Comparison of ENCODE assay signal across 19 cellular contexts in the genomic region with DNA sequence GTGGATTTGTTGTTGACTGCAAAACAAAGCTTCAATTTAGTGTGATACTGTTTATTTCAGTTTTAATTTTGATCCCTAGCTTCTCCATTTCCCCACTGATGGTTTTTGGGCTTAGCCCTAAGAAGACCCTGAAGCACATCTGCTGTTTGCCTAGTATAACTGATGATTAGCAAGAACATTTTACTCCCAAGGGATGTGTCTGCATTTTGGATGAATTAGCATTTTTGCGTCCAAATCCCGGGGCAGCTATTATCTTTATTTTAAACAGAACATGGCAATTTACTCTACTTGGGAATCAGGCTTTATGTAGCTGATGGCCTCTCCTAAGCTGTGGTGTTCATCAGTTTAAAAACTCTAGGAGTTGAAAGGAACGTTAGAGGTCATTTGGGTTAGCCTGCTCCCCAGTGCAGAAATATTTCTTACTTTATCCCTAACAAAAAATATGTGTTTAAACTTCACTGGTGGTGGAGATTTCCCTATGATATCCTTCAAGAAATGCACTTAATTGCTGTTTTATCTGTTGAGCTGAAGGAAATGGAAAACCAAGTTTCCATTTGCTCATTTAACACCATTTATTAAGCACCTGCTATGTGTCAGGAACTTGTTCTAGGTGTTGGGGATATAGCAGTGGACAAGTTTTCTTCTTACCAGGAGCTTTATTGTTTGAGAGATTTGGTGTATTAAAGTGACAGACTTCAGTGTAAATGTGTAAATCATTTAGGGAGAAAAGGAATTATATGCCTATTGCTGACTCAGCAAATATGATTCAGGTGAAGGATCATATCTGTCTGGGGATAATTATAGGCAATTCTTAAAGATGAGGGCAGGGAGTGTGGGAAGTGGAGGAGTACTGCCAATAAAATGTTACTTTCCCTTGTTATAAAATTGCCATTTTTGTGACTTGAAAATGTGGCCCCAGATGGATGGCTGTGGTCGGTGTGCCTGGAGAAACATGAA. TPM values are rescaled to one million over a fixed set of nuclear protein-coding genes. Genes with fewer than 3 reads are reported as not detected.
A peak's percentile ranks its signal among the peaks of the same experiment; 100 is the strongest.
DNase-seq lines count a peak whose midpoint lies in the region; FAIRE-seq and TF ChIP-seq lines count a peak whose summit lies in the region.
"Had no signal": no experiment of that assay in that cellular context is flagged by ENCODE, and none has a peak within 500 bp of the region (broad histone marks: within the 10 kb centered on the region; RNA-seq: fewer than 3 reads in every experiment).

No MANE protein-coding gene starts in this region.

- H4K20me1 ChIP-seq in mammary epithelial cell (ENCODE audit: insufficient read depth, low read length): no peaks in the 10 kb centered on the region

- H3K4me3 Mint-ChIP-seq in MCF 10A (ENCODE audit: unreplicated experiment): peak overlapping the region; percentile 81
- H3K4me3 Mint-ChIP-seq in type B pancreatic cell: peak overlapping the region; percentile 93
- H3K4me3 Mint-ChIP-seq: stimulated activated naive B cell treated with anti-CD40 and anti-IgM and Interleukin-4, amounts not matched to agents 10 μg/mL and 1 μg/mL and 100 μg/mL, for 72 hours had no signal

- H3K4me3 ChIP-seq in mammary epithelial cell (replicated peaks in 1 of 3; ENCODE audit: insufficient read depth in 1 of 3, low read depth in 2 of 3, low read length in 3 of 3) (no peak overlapping the region), adipocyte (ENCODE audit: low read length) (peak overlapping the region; percentile 89), foreskin fibroblast (ENCODE audit: low read depth in 1 of 2, low read length in 2 of 2) (peak overlapping the region; percentile 71 to 94)
- H3K4me3 ChIP-seq: lower lobe of right lung had no signal

- intact Hi-C loops in MCF 10A (cut with micrococcal nuclease) (loop anchor here (5.0 to 10.0 kb wide), 2 partner anchors 198 to 204 kb away; a partner anchor contains a TSS), mammary epithelial cell (cut with micrococcal nuclease) (no loop called here)

- H3K27ac Mint-ChIP-seq in MCF 10A (ENCODE audit: low read depth, unreplicated experiment) (no peak overlapping the region), type B pancreatic cell (no peak overlapping the region)
- H3K27ac Mint-ChIP-seq: stimulated activated naive B cell treated with anti-CD40 and anti-IgM and Interleukin-4, amounts not matched to agents 10 μg/mL and 1 μg/mL and 100 μg/mL, for 72 hours had no signal

- no peak for FAIRE-seq in GM19239 (lab: Jason Lieb, UNC)
- FAIRE-seq: urothelium cell line had no signal

- POLR2A ChIA-PET in MCF 10A (lab: Yijun Ruan, JAX): interaction anchor here (0.6 to 6.1 kb wide), 5 partner anchors 12 to 263 kb away, joined by 3 to 36 read pairs (median 5); no protein-coding TSS in a partner anchor

- no peaks in the 10 kb centered on the region for H3K27me3 Mint-ChIP-seq in MCF 10A (ENCODE audit: insufficient read depth, unreplicated experiment)
- no peaks in the 10 kb centered on the region for H3K27me3 Mint-ChIP-seq in type B pancreatic cell

- H3K4me1 Mint-ChIP-seq in MCF 10A (ENCODE audit: insufficient read depth, unreplicated experiment): peaks cover 33% of the 10 kb centered on the region
- H3K4me1 Mint-ChIP-seq in type B pancreatic cell (ENCODE audit: unreplicated experiment): peaks cover 51% of the 10 kb centered on the region

- CTCF ChIA-PET in MCF 10A (lab: Yijun Ruan, JAX): interaction anchor here (0.6 to 1.0 kb wide), 2 partner anchors 91 to 200 kb away, joined by 3 read pairs; no protein-coding TSS in a partner anchor
- CTCF ChIA-PET in mammary epithelial cell (lab: Charles Lee; ENCODE audit: low non-redundant PET): interaction anchor here (0.7 kb wide), 1 partner anchor 367 kb away, joined by 5 read pairs; no protein-coding TSS in a partner anchor

- H3K9me3 Mint-ChIP-seq in MCF 10A (ENCODE audit: unreplicated experiment): no peaks in the 10 kb centered on the region
- H3K9me3 Mint-ChIP-seq in type B pancreatic cell: no peaks in the 10 kb centered on the region

- no peak overlapping the region for H3K27ac ChIP-seq in mammary epithelial cell (ENCODE audit: insufficient read depth, low read depth, low read length)
- H3K27ac ChIP-seq: lower lobe of right lung, neutrophil had no signal

- BruUV-seq in MCF 10A (replicated peaks; lab: Mats Ljungman, UMichigan) (no TSS peak), mammary epithelial cell (replicated peaks; lab: Mats Ljungman, UMichigan) (no TSS peak)

- no peaks in the 10 kb centered on the region for H3K36me3 ChIP-seq in mammary epithelial cell (ENCODE audit: insufficient read depth, low read length)
- peaks cover 28% of the 10 kb centered on the region for H3K36me3 ChIP-seq in adipocyte (ENCODE audit: control insufficient read depth, insufficient read depth, low read length, severe bottlenecking)
- H3K36me3 ChIP-seq: lower lobe of right lung, neutrophil had no signal

- H3K27me3 ChIP-seq in mammary epithelial cell (ENCODE audit: insufficient read depth, low read length) (no peaks in the 10 kb centered on the region), adipocyte (replicated peaks; ENCODE audit: control insufficient read depth, insufficient read depth, low read length) (no peaks in the 10 kb centered on the region)
- H3K27me3 ChIP-seq: MG63 had no signal

- no peak for DNase-seq in MCF 10A (ENCODE audit: unreplicated experiment)
- DNase-seq in mammary epithelial cell: no peak
- peak; percentile 51 for DNase-seq in adipocyte (ENCODE audit: low read depth)
- DNase-seq in foreskin fibroblast: no peak
- DNase-seq in type B pancreatic cell (ENCODE audit: extremely low spot score, unreplicated experiment): no peak
- DNase-seq in activated CD4-positive, alpha-beta T cell treated with anti-CD3 and anti-CD28 coated beads for 4 hours: no peak
- no peak for DNase-seq in GM19238 (ENCODE audit: insufficient read length, low spot score)
- DNase-seq in GM19239 (ENCODE audit: insufficient read length, low spot score): no peak
- DNase-seq: activated CD4-positive, alpha-beta T cell treated with anti-CD3 and anti-CD28 coated beads, Interleukin-2, amount 50 U/mL, for 1 hour; amniotic stem cell; DMS79 treated with DMSO at 0.1 percent for 48 hours; foreskin melanocyte; lower lobe of right lung; MG63; NCI-H2081; Right ventricle myocardium superior; stimulated activated naive B cell treated with anti-CD40 and anti-IgM and Interleukin-4, amounts not matched to agents 10 μg/mL and 1 μg/mL and 100 μg/mL, for 72 hours had no signal

- H3K9ac ChIP-seq in mammary epithelial cell (ENCODE audit: insufficient read depth, low read length): no peak overlapping the region
- peak overlapping the region; percentile 98 for H3K9ac ChIP-seq in adipocyte (ENCODE audit: low read length)

- TF ChIP-seq CTCF in MCF 10A (IDR thresholded peaks at IDR 0.05; ENCODE audit: unreplicated experiment): no peak
- TF ChIP-seq CTCF in mammary epithelial cell (conservative IDR thresholded peaks at IDR 0.05 in 1 of 2, IDR thresholded peaks at IDR 0.05 in 1 of 2; ENCODE audit: extremely low read depth in 1 of 2, insufficient read depth in 1 of 2, low read depth in 1 of 2, low read length in 2 of 2): no peak
- TF ChIP-seq CTCF in foreskin fibroblast (IDR thresholded peaks at IDR 0.05; ENCODE audit: low read depth, low read length): no peak
- no peak for TF ChIP-seq CTCF in type B pancreatic cell (conservative IDR thresholded peaks at IDR 0.05)

- peaks cover 97% of the 10 kb centered on the region for H3K79me2 ChIP-seq in mammary epithelial cell (ENCODE audit: insufficient read depth, low read length)

- H3K9me3 ChIP-seq in mammary epithelial cell (replicated peaks; ENCODE audit: insufficient read depth, low read length) (no peaks in the 10 kb centered on the region), adipocyte (ENCODE audit: control insufficient read depth, low read length) (no peaks in the 10 kb centered on the region)
- H3K9me3 ChIP-seq: lower lobe of right lung, MG63, neutrophil had no signal

- H3K36me3 Mint-ChIP-seq in MCF 10A (ENCODE audit: insufficient read depth, unreplicated experiment) (no peaks in the 10 kb centered on the region), type B pancreatic cell (peaks cover 13% of the 10 kb centered on the region)

- in situ Hi-C loops in mammary epithelial cell (cut with MboI; ENCODE audit: low sequenced_read_pairs in 2 of 2): no loop called here

- dilution Hi-C loops in mammary epithelial cell (cut with HindIII; ENCODE audit: low sequenced_read_pairs): no loop called here

- H2AFZ ChIP-seq in mammary epithelial cell (ENCODE audit: low read depth, low read length): no peak overlapping the region

- H3K4me1 ChIP-seq in mammary epithelial cell (ENCODE audit: insufficient read depth, low read length) (peaks cover 16% of the 10 kb centered on the region), adipocyte (ENCODE audit: control insufficient read depth, insufficient read depth, low read length) (peaks cover 63% of the 10 kb centered on the region)

- WGBS in mammary epithelial cell (ENCODE audit: low coverage, missing lambda C conversion rate): 89% methylated on average over 4 of the region's 4 CpGs

- no peak overlapping the region for H3K4me2 ChIP-seq in mammary epithelial cell (ENCODE audit: insufficient read depth, low read depth, low read length)

RNA-seq across cellular contexts. Expression of a gene that starts 3.4 kb away (rescaled TPM):
- total RNA-seq in MCF 10A (2022) (57.1 and 82.7 TPM in 2 replicates), mammary epithelial cell (100 to 1,000 TPM; 156 to 188 TPM), type B pancreatic cell (ENCODE audit: low replicate concordance) (46.7 and 149 TPM in 2 replicates)
- 102 TPM for polyA plus RNA-seq in mammary epithelial cell
- 154 TPM for polyA minus RNA-seq in mammary epithelial cell

RNA-seq across cellular contexts. Expression of a gene that starts 55.0 kb away (rescaled TPM):
- 0.12 and 0.58 TPM in 2 replicates for total RNA-seq in MCF 10A (2022)
- 1 to 10 TPM; 2.9 to 8.3 TPM for total RNA-seq in mammary epithelial cell
- 0.33 TPM for polyA plus RNA-seq in mammary epithelial cell
- 0.47 TPM for polyA minus RNA-seq in mammary epithelial cell
- 4.8 and 8.4 TPM in 2 replicates for total RNA-seq in type B pancreatic cell (ENCODE audit: low replicate concordance)
- total RNA-seq: Right ventricle myocardium superior had no signal

Comparison
In these comparisons a context has a peak if more than half of its experiments do, and no peak if none do; other contexts are left out.
1. H3K4me3 ChIP-seq: peak in adipocyte (single experiment) and foreskin fibroblast (2 of 2); none in mammary epithelial cell (0 of 3).